7 cellular contexts compared by ENCODE assay signal in genomic region chr10:28179490-28180099, GRCh38.
A peak's percentile ranks its signal among the peaks of the same experiment; 100 is the strongest.
DNase-seq lines count a peak whose midpoint lies in the region; ATAC-seq, FAIRE-seq and TF ChIP-seq lines count a peak whose summit lies in the region.

No MANE protein-coding gene starts in this region.

- DNase-seq in DMS53 (lab: John Stamatoyannopoulos, UW) (peak; percentile 76), Karpas-422 (peak; percentile 79), H1 (ENCODE audit: low read depth in 1 of 2, low spot score in 2 of 2) (no peak), mesothelial cell of epicardium (ENCODE audit: low spot score in 2 of 2, unreplicated experiment in 2 of 2) (no peak), NCI-H187 treated with DMSO at 0.1 percent for 48 hours (lab: John Stamatoyannopoulos, UW) (no peak)

- H3K4me1 Mint-ChIP-seq in mesothelial cell of epicardium: no peaks in the 10 kb centered on the region

- TF ChIP-seq CTCF in SU-DHL-6 (IDR thresholded peaks at IDR 0.05; ENCODE audit: insufficient read depth, low read length, poor library complexity, severe bottlenecking) (peak; percentile 59), H1 (IDR thresholded peaks at IDR 0.05; ENCODE audit: control extremely low read depth in 1 of 3, insufficient read depth in 1 of 3, low read depth in 1 of 3, low read length in 3 of 3) (peak in 2 of 3 experiments; percentile 45 to 50; a peak in 2 of 4 replicates), mesothelial cell of epicardium (IDR thresholded peaks at IDR 0.05; ENCODE audit: unreplicated experiment) (peak; percentile 84)

- H3K56ac ChIP-seq in H1 (replicated peaks; ENCODE audit: insufficient read length, low read depth, low read length): no peak overlapping the region

- H3K27me3 ChIP-seq in Karpas-422 (ENCODE audit: low read length) (no peaks in the 10 kb centered on the region), SU-DHL-6 (ENCODE audit: low read length) (no peaks in the 10 kb centered on the region), H1 (replicated peaks in 1 of 4; ENCODE audit: control insufficient read depth in 3 of 4, extremely low read depth in 1 of 4, insufficient read depth in 3 of 4, low read length in 3 of 4) (no peaks in the 10 kb centered on the region)

- H3K79me1 ChIP-seq in H1 (ENCODE audit: low read depth, low read length): no peaks in the 10 kb centered on the region

- no peak overlapping the region for H2BK20ac ChIP-seq in H1 (ENCODE audit: low read length)

- H3K27ac ChIP-seq in Karpas-422 (ENCODE audit: low read length) (no peak overlapping the region), SU-DHL-6 (ENCODE audit: low read depth, low read length) (no peak overlapping the region), H1 (ENCODE audit: low read depth, low read length) (no peak overlapping the region)

- no peak overlapping the region for H2BK15ac ChIP-seq in H1 (ENCODE audit: low read length)

- no peak overlapping the region for H3K27ac Mint-ChIP-seq in mesothelial cell of epicardium

- H4K8ac ChIP-seq in H1 (ENCODE audit: extremely low read depth, insufficient read depth, low read length): no peak overlapping the region

- no peaks in the 10 kb centered on the region for H3K36me3 Mint-ChIP-seq in mesothelial cell of epicardium

- CTCF ChIA-PET in H1 (lab: Charles Lee; ENCODE audit: partially characterized antibody): interaction anchor here (0.6 to 1.5 kb wide), 15 partner anchors 13 to 511 kb away, joined by 3 to 5 read pairs (median 4); no protein-coding TSS in a partner anchor

- no peaks in the 10 kb centered on the region for H3K27me3 Mint-ChIP-seq in mesothelial cell of epicardium (ENCODE audit: low read depth)

- H3K4me3 Mint-ChIP-seq in mesothelial cell of epicardium: no peak overlapping the region

- H2BK5ac ChIP-seq in H1 (ENCODE audit: low read depth, low read length): no peak overlapping the region

- H2BK12ac ChIP-seq in H1 (ENCODE audit: low read depth, low read length): no peak overlapping the region

- H3K79me2 ChIP-seq in Karpas-422 (ENCODE audit: low read length): no peaks in the 10 kb centered on the region
- no peaks in the 10 kb centered on the region for H3K79me2 ChIP-seq in SU-DHL-6 (ENCODE audit: insufficient read depth, low read length)
- H3K79me2 ChIP-seq in H1 (ENCODE audit: control insufficient read depth in 1 of 2, insufficient read depth in 2 of 2, low read length in 2 of 2): no peaks in the 10 kb centered on the region

- TF ChIP-seq RAD21 in H1 (IDR thresholded peaks at IDR 0.05 in 1 of 2, conservative IDR thresholded peaks at IDR 0.05 in 1 of 2; ENCODE audit: low read depth in 2 of 2, low read length in 2 of 2): peak; percentile 80 to 86

- H3K9me3 ChIP-seq in Karpas-422 (ENCODE audit: low read length): no peaks in the 10 kb centered on the region
- no peaks in the 10 kb centered on the region for H3K9me3 ChIP-seq in SU-DHL-6 (ENCODE audit: insufficient read depth, low read length)
- H3K9me3 ChIP-seq in H1 (ENCODE audit: insufficient read depth in 2 of 2, low read depth in 1 of 2, low read length in 1 of 2): no peaks in the 10 kb centered on the region

- no peak overlapping the region for H3K4ac ChIP-seq in H1 (replicated peaks; ENCODE audit: insufficient read length, low read depth, low read length)

- no peak overlapping the region for H3K23ac ChIP-seq in H1 (ENCODE audit: insufficient read length)

- no peaks in the 10 kb centered on the region for H3K23me2 ChIP-seq in H1 (ENCODE audit: low read depth, low read length)

- H3K4me3 ChIP-seq in Karpas-422 (ENCODE audit: low read length): no peak overlapping the region
- no peak overlapping the region for H3K4me3 ChIP-seq in SU-DHL-6 (ENCODE audit: insufficient read depth, low read length, poor library complexity, severe bottlenecking)
- no peak overlapping the region for H3K4me3 ChIP-seq in H1 (ENCODE audit: extremely low read depth in 1 of 4, insufficient read depth in 2 of 4, low read depth in 3 of 4, low read length in 4 of 4)

- no peak overlapping the region for H3K18ac ChIP-seq in H1 (ENCODE audit: extremely low read depth, low read length)

- H3K9me2 ChIP-seq in Karpas-422 (replicated peaks; ENCODE audit: insufficient read depth, low read length) (no peaks in the 10 kb centered on the region), SU-DHL-6 (replicated peaks; ENCODE audit: insufficient read depth, low read length) (no peaks in the 10 kb centered on the region)

- no peak for TF ChIP-seq EP300 in H1 (IDR thresholded peaks at IDR 0.05; ENCODE audit: borderline replicate concordance in 1 of 2, low read depth in 2 of 2, low read length in 2 of 2)

- H3K4me2 ChIP-seq in Karpas-422 (ENCODE audit: low read depth, low read length, poor library complexity, severe bottlenecking) (no peak overlapping the region), SU-DHL-6 (ENCODE audit: low read depth, low read length, poor library complexity, severe bottlenecking) (no peak overlapping the region), H1 (ENCODE audit: insufficient read depth in 1 of 2, low read depth in 2 of 2, low read length in 2 of 2) (no peak overlapping the region)

- H2AK5ac ChIP-seq in H1 (ENCODE audit: low read depth, low read length): no peak overlapping the region

- H4K20me1 ChIP-seq in Karpas-422 (ENCODE audit: insufficient read depth, low read depth, low read length) (no peaks in the 10 kb centered on the region), SU-DHL-6 (ENCODE audit: low read depth, low read length) (no peaks in the 10 kb centered on the region), H1 (replicated peaks in 1 of 2; ENCODE audit: control insufficient read depth in 1 of 2, insufficient read depth in 2 of 2, low read length in 2 of 2) (no peaks in the 10 kb centered on the region)

- FAIRE-seq in H1 (lab: Jason Lieb, UNC): peak; percentile 55

- H4K91ac ChIP-seq in H1 (replicated peaks; ENCODE audit: insufficient read length, low read length): no peak overlapping the region

- H3K9ac ChIP-seq in Karpas-422 (ENCODE audit: low read length) (no peak overlapping the region), SU-DHL-6 (ENCODE audit: low read length) (no peak overlapping the region), H1 (replicated peaks in 1 of 4; ENCODE audit: extremely low read depth in 1 of 4, low read depth in 3 of 4, low read length in 3 of 4) (no peak overlapping the region)

- no peak overlapping the region for H3K14ac ChIP-seq in H1 (ENCODE audit: insufficient read length)

- no peaks in the 10 kb centered on the region for H3K36me3 ChIP-seq in Karpas-422 (ENCODE audit: insufficient read depth, low read length)
- H3K36me3 ChIP-seq in SU-DHL-6 (ENCODE audit: low read length): no peaks in the 10 kb centered on the region
- no peaks in the 10 kb centered on the region for H3K36me3 ChIP-seq in H1 (ENCODE audit: control insufficient read depth in 2 of 4, insufficient read depth in 4 of 4, low read length in 3 of 4)

- no peak overlapping the region for H2BK120ac ChIP-seq in H1 (replicated peaks; ENCODE audit: low read depth, low read length)

- H3K4me1 ChIP-seq in Karpas-422 (ENCODE audit: low read length): peaks cover 5% of the 10 kb centered on the region
- H3K4me1 ChIP-seq in H1 (replicated peaks in 1 of 4; ENCODE audit: control insufficient read depth in 3 of 4, insufficient read depth in 4 of 4, low read length in 3 of 4): no peaks in the 10 kb centered on the region

- no peak overlapping the region for H2AFZ ChIP-seq in Karpas-422 (ENCODE audit: low read length)
- no peak overlapping the region for H2AFZ ChIP-seq in SU-DHL-6 (ENCODE audit: low read depth, low read length, severe bottlenecking)
- no peak overlapping the region for H2AFZ ChIP-seq in H1 (ENCODE audit: low read length)

- no peak for TF ChIP-seq POLR2A in H1 (IDR thresholded peaks at IDR 0.05; ENCODE audit: control extremely low read depth in 1 of 2, low read depth in 2 of 2, low read length in 2 of 2)

- 30% methylated on average over 2 of the region's 2 CpGs; no CpG with 5 or more reads in 1 of the 2 experiments for WGBS in H1 (ENCODE audit: extremely low coverage in 1 of 2, insufficient coverage in 1 of 2, insufficient read length in 1 of 2, insufficient replicate concordance in 2 of 2, low coverage in 1 of 2, low lambda C conversion rate in 2 of 2, missing lambda C conversion rate in 1 of 2), 2 experiments

- POLR2A ChIA-PET in H1 (lab: Charles Lee; ENCODE audit: partially characterized antibody): no interaction called here

- H3F3A ChIP-seq in SU-DHL-6 (ENCODE audit: insufficient read depth): no peaks in the 10 kb centered on the region

- ATAC-seq in GM19035 (IDR thresholded peaks at IDR 0.05; ENCODE audit: unreplicated experiment): peak; percentile 63

- no peaks in the 10 kb centered on the region for H3K9me3 Mint-ChIP-seq in mesothelial cell of epicardium

- no peak overlapping the region for H4K5ac ChIP-seq in H1 (ENCODE audit: insufficient read length, low read depth, low read length)

TF ChIP-seq in H1, 55 proteins besides CTCF, POLR2A, EP300 and RAD21:
- no peak for TF ChIP-seq E2F6 (IDR thresholded peaks at IDR 0.05)
- TF ChIP-seq CTBP2 (IDR thresholded peaks at IDR 0.05; ENCODE audit: borderline replicate concordance, insufficient read depth, insufficient read length, low read length): no peak
- TF ChIP-seq CHD2 (IDR thresholded peaks at IDR 0.05; ENCODE audit: low read length): no peak
- TF ChIP-seq POU5F1 (IDR thresholded peaks at IDR 0.05; ENCODE audit: low read depth, low read length): no peak
- no peak for TF ChIP-seq TCF12 (IDR thresholded peaks at IDR 0.05; ENCODE audit: low read depth, low read length)
- no peak for TF ChIP-seq GABPA (IDR thresholded peaks at IDR 0.05; ENCODE audit: borderline replicate concordance, insufficient read depth, low read length)
- TF ChIP-seq SP1 (IDR thresholded peaks at IDR 0.05; ENCODE audit: low read depth, low read length): no peak
- no peak for TF ChIP-seq NRF1 (IDR thresholded peaks at IDR 0.05; ENCODE audit: low read depth, low read length)
- TF ChIP-seq EZH2 (IDR thresholded peaks at IDR 0.05; ENCODE audit: low read depth, low read length, severe bottlenecking): no peak
- no peak for TF ChIP-seq CBX8 (IDR thresholded peaks at IDR 0.05; ENCODE audit: borderline replicate concordance, low read depth, low read length)

Comparison
In these comparisons a context has a peak if more than half of its experiments do, and no peak if none do; other contexts are left out.
1. DNase-seq: peak in DMS53 (single experiment) and Karpas-422 (single experiment); none in H1 (0 of 2), mesothelial cell of epicardium (0 of 2) and NCI-H187 treated with DMSO at 0.1 percent for 48 hours (single experiment).
2. Peak in every context shown above with its lines, with median percentiles within 50 percentile points of each other: CTCF ChIP-seq.